14 cellular contexts compared by ENCODE assay signal in the genomic region with DNA sequence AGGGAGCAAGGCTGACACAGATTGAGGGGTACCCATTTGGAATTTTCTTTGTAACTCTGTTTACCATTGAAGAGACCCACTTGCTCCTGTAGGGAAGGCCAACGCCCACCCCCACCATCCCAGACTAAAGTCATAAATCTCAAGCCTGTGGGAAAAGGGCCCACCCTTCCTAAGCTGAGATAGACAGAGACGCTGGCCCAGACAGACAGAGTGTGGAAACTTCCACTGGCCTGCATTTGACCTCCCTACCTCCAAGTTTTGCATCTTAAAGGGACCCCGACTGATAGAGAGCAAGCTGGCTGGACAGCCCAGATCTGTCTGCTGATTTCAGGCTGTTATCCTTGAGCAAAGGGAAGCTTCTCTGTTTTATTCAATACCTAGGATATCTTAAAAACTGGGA. TPM values are rescaled to one million over a fixed set of nuclear protein-coding genes. Genes with fewer than 3 reads are reported as not detected.
DNase-seq lines count a peak whose midpoint lies in the region; ATAC-seq, FAIRE-seq and TF ChIP-seq lines count a peak whose summit lies in the region.
"Had no signal": no experiment of that assay in that cellular context is flagged by ENCODE, and none has a peak within 500 bp of the region (broad histone marks: within the 10 kb centered on the region; RNA-seq: fewer than 3 reads in every experiment).

No MANE protein-coding gene starts in this region.

- in situ Hi-C loops in K562 (cut with MboI), result no loop called here

- no peak overlapping the region for H3K9ac ChIP-seq in K562 (ENCODE audit: insufficient read depth in 1 of 2, low read depth in 2 of 2, low read length in 2 of 2)
- H3K9ac ChIP-seq: BLaER1 had no signal

- H3F3A ChIP-seq in PC-9 (ENCODE audit: insufficient read depth, low read depth), result no peaks in the 10 kb centered on the region

- no peak for TF ChIP-seq RAD21 in K562 (CRISPR knock-in tag; conservative IDR thresholded peaks at IDR 0.05 in 1 of 2, IDR thresholded peaks at IDR 0.05 in 1 of 2)

- H3K36me3 ChIP-seq in K562 (ENCODE audit: control insufficient read depth, insufficient read depth, low read length) (no peaks in the 10 kb centered on the region), hepatocyte (replicated peaks; ENCODE audit: insufficient read depth, low read depth) (no peaks in the 10 kb centered on the region), PC-9 (ENCODE audit: low read depth) (no peaks in the 10 kb centered on the region)
- H3K36me3 ChIP-seq: BLaER1 had no signal

- no peaks in the 10 kb centered on the region for H3K9me3 ChIP-seq in K562 (replicated peaks; ENCODE audit: control insufficient read depth, insufficient read depth, low read depth, low read length)
- H3K9me3 ChIP-seq in hepatocyte (ENCODE audit: low read depth), result no peaks in the 10 kb centered on the region
- H3K9me3 ChIP-seq in PC-9 (ENCODE audit: insufficient read depth, low read depth), result no peaks in the 10 kb centered on the region
- H3K9me3 ChIP-seq: BLaER1 had no signal

- TF ChIP-seq CTCF in K562 (IDR thresholded peaks at IDR 0.05 in 2 of 3, conservative IDR thresholded peaks at IDR 0.05 in 1 of 3; ENCODE audit: insufficient read depth in 2 of 3, low read depth in 1 of 3, low read length in 3 of 3) (no peak), hepatocyte (IDR thresholded peaks at IDR 0.05; ENCODE audit: poor library complexity) (no peak), retinal pigment epithelial cell (conservative IDR thresholded peaks at IDR 0.05; ENCODE audit: low read depth, low read length) (no peak), PC-9 (conservative IDR thresholded peaks at IDR 0.05) (no peak)

- WGBS in K562 (ENCODE audit: insufficient coverage, low coverage, missing lambda C conversion rate), result 7% methylated on average over 3 of the region's 3 CpGs
- WGBS in hepatocyte (ENCODE audit: low lambda C conversion rate, missing lambda C conversion rate), result 15% methylated on average over 3 of the region's 3 CpGs

- CTCF ChIA-PET in K562 (lab: Yijun Ruan, JAX; ENCODE audit: low intra/inter-chr PET ratio), result no interaction called here
- CTCF ChIA-PET in PC-9 (lab: Charles Lee), result no interaction called here

- H3K4me3 ChIP-seq in K562 (no peak overlapping the region), hepatocyte (no peak overlapping the region), retinal pigment epithelial cell (ENCODE audit: low read length) (no peak overlapping the region), PC-9 (no peak overlapping the region)
- H3K4me3 ChIP-seq: BLaER1 had no signal

- no TSS peak for BruUV-seq in K562 (replicated peaks; lab: Mats Ljungman, UMichigan)
- BruUV-seq in PC-9 (replicated peaks; lab: Mats Ljungman, UMichigan), result no TSS peak

- no peaks in the 10 kb centered on the region; a peak in 2 of 5 replicates for H3K4me1 ChIP-seq in K562 (replicated peaks in 1 of 2; ENCODE audit: control insufficient read depth in 2 of 2, insufficient read depth in 2 of 2, low read length in 2 of 2)
- peaks cover 39% of the 10 kb centered on the region for H3K4me1 ChIP-seq in hepatocyte (ENCODE audit: insufficient read depth)
- no peaks in the 10 kb centered on the region for H3K4me1 ChIP-seq in PC-9 (replicated peaks; ENCODE audit: insufficient read depth)
- H3K4me1 ChIP-seq: BLaER1 had no signal

- H2AFZ ChIP-seq in K562 (ENCODE audit: low read depth, low read length), result no peak overlapping the region
- peak overlapping the region; percentile 36 for H2AFZ ChIP-seq in hepatocyte
- no peak overlapping the region for H2AFZ ChIP-seq in PC-9

- H3K27ac ChIP-seq in K562 (ENCODE audit: extremely low read depth, low read depth, low read length) (no peak overlapping the region), hepatocyte (peak overlapping the region; percentile 83), PC-9 (no peak overlapping the region)
- H3K27ac ChIP-seq: BLaER1 had no signal

- H3K27me3 ChIP-seq in K562 (ENCODE audit: control insufficient read depth in 2 of 2, insufficient read depth in 2 of 2, low read length in 2 of 2), result no peaks in the 10 kb centered on the region
- no peaks in the 10 kb centered on the region for H3K27me3 ChIP-seq in hepatocyte
- H3K27me3 ChIP-seq in PC-9 (ENCODE audit: insufficient read depth, low read depth), result no peaks in the 10 kb centered on the region
- H3K27me3 ChIP-seq: BLaER1 had no signal

- H3K79me2 ChIP-seq in K562 (ENCODE audit: control insufficient read depth, insufficient read depth, low read length) (no peaks in the 10 kb centered on the region), hepatocyte (no peaks in the 10 kb centered on the region), PC-9 (ENCODE audit: low read depth) (no peaks in the 10 kb centered on the region)

- H3K4me2 ChIP-seq in K562 (ENCODE audit: insufficient read depth, low read length), result no peak overlapping the region
- H3K4me2 ChIP-seq in hepatocyte, result peak overlapping the region; percentile 31
- no peak overlapping the region for H3K4me2 ChIP-seq in PC-9
- H3K4me2 ChIP-seq: BLaER1 had no signal

- TF ChIP-seq POLR2A in K562 (conservative IDR thresholded peaks at IDR 0.05), result no peak

- FAIRE-seq in K562 (lab: Jason Lieb, UNC), result no peak

- no peaks in the 10 kb centered on the region for H4K20me1 ChIP-seq in K562 (replicated peaks; ENCODE audit: control insufficient read depth, insufficient read depth, low read length)
- H4K20me1 ChIP-seq in hepatocyte (ENCODE audit: insufficient read depth, poor library complexity, severe bottlenecking), result no peaks in the 10 kb centered on the region
- H4K20me1 ChIP-seq in PC-9 (ENCODE audit: insufficient read depth), result no peaks in the 10 kb centered on the region
- H4K20me1 ChIP-seq: BLaER1 had no signal

- no peaks in the 10 kb centered on the region for H3K9me2 ChIP-seq in hepatocyte (replicated peaks; ENCODE audit: insufficient read depth)
- no peaks in the 10 kb centered on the region for H3K9me2 ChIP-seq in PC-9 (ENCODE audit: insufficient read depth)

- peak; percentile 76 for ATAC-seq in K562
- no peak for ATAC-seq in HG02938 (IDR thresholded peaks at IDR 0.05; ENCODE audit: unreplicated experiment)
- ATAC-seq: stimulated activated effector memory CD8-positive, alpha-beta T cell treated with anti-CD3 and anti-CD28 coated beads, Interleukin-12 subunit alpha, Interleukin-12 subunit beta, amount 100 ng/mL, for 72 hours had no signal

- DNase-seq in H4 (ENCODE audit: low spot score), result peak; percentile 27
- peak in 2 of 4 experiments; percentile 5 to 14 for DNase-seq in K562 (ENCODE audit: extremely low read depth in 1 of 4, low spot score in 3 of 4)
- DNase-seq in hepatocyte (ENCODE audit: low spot score), result peak; percentile 49
- peak; percentile 22 for DNase-seq in retinal pigment epithelial cell (ENCODE audit: low read depth)
- DNase-seq in NCI-H345 (lab: John Stamatoyannopoulos, UW), result no peak
- DNase-seq in PC-9, result no peak
- DNase-seq in NCI-H187 (lab: John Stamatoyannopoulos, UW), result no peak
- DNase-seq: activated CD4-positive, alpha-beta T cell treated with anti-CD3 and anti-CD28 coated beads, Interleukin-2, amount 10 ng/mL, durations not matched to agents 7 days and 5 days; activated effector memory CD4-positive, alpha-beta T cell treated with anti-CD3 and anti-CD28 coated beads, Interleukin-2, amount 50 U/mL, for 16 hours; occipital lobe; stimulated activated CD4-positive, alpha-beta T cell treated with anti-CD3 and anti-CD28 coated beads, Interleukin-2, amount 100 ng/mL, for 24 hours had no signal

- POLR2A ChIA-PET in K562 (lab: Yijun Ruan, JAX) (no interaction called here), PC-9 (lab: Charles Lee; ENCODE audit: unreplicated experiment) (no interaction called here)

- no peak for TF ChIP-seq EP300 in K562 (IDR thresholded peaks at IDR 0.05; ENCODE audit: low read length)

- intact Hi-C loops in K562 (cut with micrococcal nuclease), result no loop called here
- intact Hi-C loops in PC-9 (cut with micrococcal nuclease; ENCODE audit: unreplicated experiment), result loop anchor here (10.0 kb wide), 1 partner anchor 1512 kb away; no protein-coding TSS in a partner anchor

- H3K9me1 ChIP-seq in K562 (ENCODE audit: control insufficient read depth, insufficient read depth, low read length), result no peaks in the 10 kb centered on the region

RNA-seq across cellular contexts. Expression of a gene that starts 48.2 kb away (rescaled TPM):
- total RNA-seq in H4 (2014; rRNA removed; shearing (Covaris generic)), result 0.02 TPM in 1 of 2 replicates, not detected in the other
- total RNA-seq in K562 (2011; cell fraction: chromatin; rRNA removed; ENCODE audit: low replicate concordance), result not detected in 2 replicates
- not detected in 2 replicates for total RNA-seq in K562 (2011; cell fraction: nucleolus; rRNA removed)
- total RNA-seq in K562 (2011; cell fraction: nucleoplasm; rRNA removed), result not detected in 2 replicates
- total RNA-seq in K562 (2014; rRNA removed) (not detected in 2 replicates), K562 (2014; rRNA removed; fragmentation: Illumina TruSeq; extraction: Trizol) (not detected in 2 replicates), K562 (2015; rRNA removed; fragmentation: Illumina TruSeq; extraction: Trizol) (not detected in 2 replicates), K562 (2021) (not detected in 2 replicates), hepatocyte (2.5 and 4.0 TPM in 2 replicates), PC-9 (2021) (not detected in 2 replicates)
- polyA plus RNA-seq in K562 (2011; rRNA removed) (not detected in 2 replicates), K562 (2014; fragmentation: Illumina TruSeq; extraction: Trizol) (not detected in 2 replicates), K562 (2014; fragmentation: Nextera tagmentation; extraction: Ambion mirVana) (not detected), K562 (2014; rRNA removed) (not detected in 2 replicates), hepatocyte (1.3 and 2.2 TPM in 2 replicates)
- 0.01 TPM in 1 of 2 replicates, not detected in the other for polyA plus RNA-seq in K562 (2011; cell fraction: cytosol; rRNA removed)
- polyA plus RNA-seq in K562 (2011; cell fraction: nucleus; rRNA removed), result not detected in 2 replicates
- polyA plus RNA-seq in K562 (2012), result not detected in 2 replicates
- polyA minus RNA-seq in K562 (2011; rRNA and poly(A)+ RNA removed), result not detected in 2 replicates
- polyA minus RNA-seq in K562 (2011; cell fraction: cytosol; rRNA and poly(A)+ RNA removed), result not detected in 2 replicates
- polyA minus RNA-seq in K562 (2011; cell fraction: nucleus; rRNA and poly(A)+ RNA removed), result not detected in 2 replicates

Comparison
In these comparisons a context has a peak if more than half of its experiments do, and no peak if none do; other contexts are left out.
1. DNase-seq: peak in H4 (single experiment), hepatocyte (single experiment) and retinal pigment epithelial cell (single experiment); none in NCI-H345 (single experiment), PC-9 (0 of 2) and NCI-H187 (0 of 2).